8 cellular contexts compared by ENCODE assay signal in the genomic region with DNA sequence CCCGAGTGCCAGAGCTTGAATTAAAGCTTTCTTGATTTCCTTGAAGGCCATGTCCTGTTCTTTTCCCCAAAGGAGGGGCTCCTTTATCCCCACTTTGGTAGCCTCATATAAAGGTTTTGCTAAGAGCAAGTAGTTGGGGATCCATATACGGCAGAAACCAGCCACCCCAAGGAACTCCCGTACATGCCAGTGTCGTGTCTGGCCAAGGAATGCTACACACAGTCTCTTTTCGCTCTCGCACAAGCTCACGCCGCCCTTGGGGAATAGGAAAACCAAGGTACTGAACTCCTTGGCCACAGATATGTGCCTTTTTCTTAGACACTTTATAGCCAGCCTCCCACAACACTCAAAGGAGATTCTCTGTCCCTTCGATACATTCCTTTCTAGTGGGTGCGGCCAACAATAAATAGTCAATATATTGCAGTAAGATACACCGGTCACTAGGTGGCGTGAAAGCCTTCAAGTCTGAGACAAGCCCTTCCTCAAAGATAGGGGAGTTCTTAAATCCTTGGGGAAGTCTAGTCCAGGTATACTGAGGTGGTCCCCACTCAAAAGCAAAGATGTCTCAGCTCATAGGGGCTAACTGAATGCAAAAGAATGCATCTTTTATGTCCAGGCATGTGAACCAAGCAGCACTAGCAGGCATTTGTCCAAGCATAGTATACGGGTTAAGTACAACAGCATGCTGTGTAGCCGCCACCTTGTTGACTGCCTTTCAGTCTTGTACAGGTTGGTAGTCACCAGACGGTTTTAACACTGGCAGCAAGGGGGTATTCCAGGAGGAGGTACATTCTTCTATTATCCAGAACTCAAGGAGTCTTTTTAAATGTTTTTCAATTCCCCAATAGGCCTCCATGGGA.
DNase-seq lines count a peak whose midpoint lies in the region; ATAC-seq and TF ChIP-seq lines count a peak whose summit lies in the region.

No MANE protein-coding gene starts in this region.

- no peak overlapping the region for H3K27ac Mint-ChIP-seq in stimulated activated naive B cell treated with anti-CD40 and anti-IgM and Interleukin-4, amounts not matched to agents 10 μg/mL and 1 μg/mL and 100 μg/mL, for 72 hours

- no peaks in the 10 kb centered on the region for H3K36me3 Mint-ChIP-seq in stimulated activated naive B cell treated with anti-CD40 and anti-IgM and Interleukin-4, amounts not matched to agents 10 μg/mL and 1 μg/mL and 100 μg/mL, for 72 hours

- peak; percentile 38 for DNase-seq in stimulated activated CD4-positive, alpha-beta T cell treated with anti-CD3 and anti-CD28 coated beads, Interleukin-15, amount 100 ng/mL, for 24 hours
- DNase-seq in stimulated activated CD4-positive, alpha-beta T cell treated with anti-CD3 and anti-CD28 coated beads, Interleukin-12 subunit alpha, Interleukin-12 subunit beta, amount 100 ng/mL, for 4 hours = no peak
- DNase-seq in NCI-H82 (lab: John Stamatoyannopoulos, UW) (peak; percentile 73), astrocyte of the spinal cord (ENCODE audit: low read depth, low spot score) (peak; percentile 60), iris pigment epithelial cell (ENCODE audit: low read depth) (peak; percentile 49)
- peak; percentile 14 for DNase-seq in stimulated activated naive B cell treated with anti-CD40 and anti-IgM and Interleukin-4, amounts not matched to agents 10 μg/mL and 1 μg/mL and 100 μg/mL, for 72 hours

- peak; percentile 73 for ATAC-seq in HG03159 (IDR thresholded peaks at IDR 0.05; ENCODE audit: unreplicated experiment)
- peak; percentile 56 to 66 for ATAC-seq in stimulated activated naive B cell treated with anti-CD40 and anti-IgM and Interleukin-4, amounts not matched to agents 10 μg/mL and 1 μg/mL and 100 μg/mL, for 72 hours (replicated peaks)
- ATAC-seq in HG03457 (IDR thresholded peaks at IDR 0.05; ENCODE audit: unreplicated experiment) = no peak

- H3K27me3 Mint-ChIP-seq in stimulated activated naive B cell treated with anti-CD40 and anti-IgM and Interleukin-4, amounts not matched to agents 10 μg/mL and 1 μg/mL and 100 μg/mL, for 72 hours = peaks cover 0 to 13% of the 10 kb centered on the region in 2 donors

- TF ChIP-seq CTCF in astrocyte of the spinal cord (IDR thresholded peaks at IDR 0.05; ENCODE audit: low read depth, low read length) = peak; percentile 57

- no peaks in the 10 kb centered on the region for H3K9me3 Mint-ChIP-seq in stimulated activated naive B cell treated with anti-CD40 and anti-IgM and Interleukin-4, amounts not matched to agents 10 μg/mL and 1 μg/mL and 100 μg/mL, for 72 hours

- H3K4me3 ChIP-seq in astrocyte of the spinal cord (ENCODE audit: low read depth, low read length) = no peak overlapping the region

- in situ Hi-C loops in astrocyte of the spinal cord (cut with HindIII; ENCODE audit: low sequenced_read_pairs) = no loop called here

- no peak overlapping the region for H3K4me3 Mint-ChIP-seq in stimulated activated naive B cell treated with anti-CD40 and anti-IgM and Interleukin-4, amounts not matched to agents 10 μg/mL and 1 μg/mL and 100 μg/mL, for 72 hours

- H3K4me1 Mint-ChIP-seq in stimulated activated naive B cell treated with anti-CD40 and anti-IgM and Interleukin-4, amounts not matched to agents 10 μg/mL and 1 μg/mL and 100 μg/mL, for 72 hours = peaks cover 0 to 4% of the 10 kb centered on the region in 2 donors
